In genomic region chr17:49101054-49101534, GRCh38 we compare ENCODE assay signal across 10 cellular contexts. TPM values are rescaled to one million over a fixed set of nuclear protein-coding genes. Genes with fewer than 3 reads are reported as not detected.
DNase-seq lines count a peak whose midpoint lies in the region; ATAC-seq and TF ChIP-seq lines count a peak whose summit lies in the region.
"Had no signal": no experiment of that assay in that cellular context is flagged by ENCODE, and none has a peak within 500 bp of the region (broad histone marks: within the 10 kb centered on the region; RNA-seq: fewer than 3 reads in every experiment).

No MANE protein-coding gene starts in this region.

- ATAC-seq in HCT116, result peak; percentile 73
- no peak for ATAC-seq in Right ventricle myocardium inferior

- peak overlapping the region; percentile 90 for H2AFZ ChIP-seq in HCT116 (ENCODE audit: low read depth, low read length, poor library complexity, severe bottlenecking)

- POLR2A ChIA-PET in HCT116 (lab: Charles Lee) (interaction anchor here (0.7 to 2.3 kb wide), 4 partner anchors 11 to 209 kb away, joined by 3 to 10 read pairs (median 4); partner anchors contain the start of gene ATP5MC1), RWPE1 (lab: Yijun Ruan, JAX; ENCODE audit: low non-redundant PET) (interaction anchor here (0.6 kb wide), 1 partner anchor 90 kb away, joined by 5 read pairs; no protein-coding TSS in a partner anchor)

- TF ChIP-seq CTCF in HCT116 (IDR thresholded peaks at IDR 0.05 in 2 of 3, conservative IDR thresholded peaks at IDR 0.05 in 1 of 3; ENCODE audit: borderline replicate concordance in 1 of 3, insufficient read depth in 1 of 3, low read depth in 2 of 3, low read length in 2 of 3), result no peak
- no peak for TF ChIP-seq CTCF in RWPE1 (conservative IDR thresholded peaks at IDR 0.05; ENCODE audit: low read depth)
- no peak for TF ChIP-seq CTCF in stomach (IDR thresholded peaks at IDR 0.05)

- no peak for TF ChIP-seq EP300 in stomach (IDR thresholded peaks at IDR 0.05)

- H3K9me2 ChIP-seq in HCT116 (ENCODE audit: insufficient read depth), result no peaks in the 10 kb centered on the region

- H3K9ac ChIP-seq in HCT116 (ENCODE audit: low read length), result no peak overlapping the region

- 23 to 44% (median 30%) methylated on average over 4 of the region's 4 CpGs for WGBS in stomach, 5 donors

- CTCF ChIA-PET in HCT116 (lab: Charles Lee), result interaction anchor here (0.8 to 1.7 kb wide), 2 partner anchors 65 to 127 kb away, joined by 3 to 7 read pairs; no protein-coding TSS in a partner anchor
- CTCF ChIA-PET in RWPE1 (lab: Yijun Ruan, JAX), result interaction anchor here (0.6 kb wide), 1 partner anchor 56 kb away, joined by 4 read pairs; no protein-coding TSS in a partner anchor

- RAD21 ChIA-PET in HCT116 (lab: Charles Lee; ENCODE audit: low non-redundant PET in 1 of 2, low total read pairs in 2 of 2, uncharacterized antibody in 2 of 2, unreplicated experiment in 2 of 2), result interaction anchor here in 1 of 2 experiments (0.6 kb wide), 1 partner anchor 153 kb away, joined by 3 read pairs; no protein-coding TSS in a partner anchor

- peak overlapping the region; percentile 60 for H3K4me2 ChIP-seq in HCT116 (ENCODE audit: low read length)

- DNase-seq in HCT116 (ENCODE audit: low read depth, low spot score), result peak; percentile 72
- peak; percentile 49 for DNase-seq in RWPE1 (ENCODE audit: low spot score)
- peak; percentile 15 for DNase-seq in fibroblast of peridontal ligament (ENCODE audit: extremely low read depth)
- DNase-seq in stomach, result peak; percentile 40
- DNase-seq in Right ventricle myocardium inferior (ENCODE audit: missing footprints), result no peak
- no peak for DNase-seq in DMS 273 (lab: John Stamatoyannopoulos, UW; ENCODE audit: unreplicated experiment)
- no peak for DNase-seq in central memory CD4-positive, alpha-beta T cell
- DNase-seq: GDM1, H7 had no signal

- no peaks in the 10 kb centered on the region for H3K27me3 ChIP-seq in HCT116 (ENCODE audit: insufficient read depth, low read length)
- peaks cover 0 to 17% (median 0%) of the 10 kb centered on the region in 3 donors for H3K27me3 ChIP-seq in stomach

- H3K4me1 ChIP-seq in HCT116 (ENCODE audit: control insufficient read depth in 1 of 2, insufficient read depth in 2 of 2, low read length in 2 of 2) (peaks cover 17 to 24% of the 10 kb centered on the region in 2 experiments), stomach (peaks cover 0 to 11% (median 4%) of the 10 kb centered on the region in 4 donors)

- H3K4me3 ChIP-seq in HCT116 (replicated peaks in 1 of 2; ENCODE audit: low read depth in 1 of 2, low read length in 2 of 2), result peak overlapping the region in 1 of 2 experiments; percentile 3; a peak in 1 of 4 replicates
- H3K4me3 ChIP-seq in stomach, result no peak overlapping the region
- H3K4me3 ChIP-seq: SK-N-MC had no signal

- BruUV-seq in HCT116 (replicated peaks; lab: Mats Ljungman, UMichigan), result no TSS peak

- H3K36me3 ChIP-seq in HCT116 (ENCODE audit: control insufficient read depth in 1 of 2, insufficient read depth in 2 of 2, low read length in 2 of 2) (no peaks in the 10 kb centered on the region), stomach (no peaks in the 10 kb centered on the region)

- intact Hi-C loops in HCT116 (cut with micrococcal nuclease), result no loop called here
- intact Hi-C loops in stomach (cut with DNase I; ENCODE audit: low total_unique reads), result no loop called here
- intact Hi-C loops in Right ventricle myocardium inferior (cut with DNase I), result no loop called here

- no peak for TF ChIP-seq RAD21 in HCT116 (IDR thresholded peaks at IDR 0.05; ENCODE audit: low read depth)

- TF ChIP-seq POLR2A in HCT116 (IDR thresholded peaks at IDR 0.05; ENCODE audit: borderline replicate concordance, extremely low read depth, insufficient read depth, insufficient read length) (no peak), stomach (IDR thresholded peaks at IDR 0.05) (no peak)

- no peaks in the 10 kb centered on the region for H3K9me3 ChIP-seq in HCT116 (ENCODE audit: control insufficient read depth in 1 of 2, insufficient read depth in 1 of 2, low read depth in 1 of 2, low read length in 2 of 2)
- H3K9me3 ChIP-seq in stomach, result no peaks in the 10 kb centered on the region

- no peaks in the 10 kb centered on the region for H3K79me2 ChIP-seq in HCT116 (ENCODE audit: insufficient read depth, low read length)

- no peaks in the 10 kb centered on the region for H4K20me1 ChIP-seq in HCT116 (ENCODE audit: insufficient read depth)

- H3K27ac ChIP-seq in HCT116 (ENCODE audit: low read depth, low read length) (peak overlapping the region; percentile 53), RWPE1 (no peak overlapping the region), stomach (no peak overlapping the region)
- H3K27ac ChIP-seq: SK-N-MC had no signal

TF ChIP-seq in HCT116, 20 proteins besides CTCF, POLR2A, EP300 and RAD21 (continues in another document):
- no peak for TF ChIP-seq EZH2 (IDR thresholded peaks at IDR 0.05)
- no peak for TF ChIP-seq ATF3 (IDR thresholded peaks at IDR 0.05)
- no peak for TF ChIP-seq EGR1 (IDR thresholded peaks at IDR 0.05; ENCODE audit: low read depth)
- no peak for TF ChIP-seq EZH2phosphoT487 (IDR thresholded peaks at IDR 0.05; ENCODE audit: borderline replicate concordance)
- TF ChIP-seq SIN3A (IDR thresholded peaks at IDR 0.05; ENCODE audit: low read depth), result no peak
- TF ChIP-seq CEBPB (IDR thresholded peaks at IDR 0.05; ENCODE audit: low read depth), result peak; percentile 62; the same call in 1 of the 2 replicates
- TF ChIP-seq SRF (IDR thresholded peaks at IDR 0.05; ENCODE audit: low read depth), result 0 out of 2 replicates have a peak, but pooled peaks have one; percentile 41
- no peak for TF ChIP-seq REST (IDR thresholded peaks at IDR 0.05; ENCODE audit: low read depth)
- peak; percentile 91 for TF ChIP-seq FOSL1 (IDR thresholded peaks at IDR 0.05; ENCODE audit: low read depth)
- TF ChIP-seq ZNF274 (IDR thresholded peaks at IDR 0.05; ENCODE audit: low read depth, low read length), result no peak
- no peak for TF ChIP-seq ELF1 (IDR thresholded peaks at IDR 0.05; ENCODE audit: borderline replicate concordance, low read depth)
- no peak for TF ChIP-seq ZFX (IDR thresholded peaks at IDR 0.05)
- TF ChIP-seq YY1 (IDR thresholded peaks at IDR 0.05; ENCODE audit: extremely low read depth, insufficient replicate concordance, low read depth, low read length), result no peak
- TF ChIP-seq SP1 (IDR thresholded peaks at IDR 0.05; ENCODE audit: low read depth), result peak; percentile 79
- TF ChIP-seq JUND (IDR thresholded peaks at IDR 0.05), result peak; percentile 94
- TF ChIP-seq POLR2AphosphoS5 (IDR thresholded peaks at IDR 0.05; ENCODE audit: low read depth, low read length), result no peak
- peak; percentile 94 for TF ChIP-seq CBX3 (IDR thresholded peaks at IDR 0.05; ENCODE audit: low read depth)
- TF ChIP-seq ZBTB33 (IDR thresholded peaks at IDR 0.05; ENCODE audit: extremely low read depth, insufficient replicate concordance, low read length), result no peak
- TF ChIP-seq TCF7L2 (IDR thresholded peaks at IDR 0.05; ENCODE audit: borderline replicate concordance, extremely low read depth, insufficient read depth, insufficient read length), result no peak

RNA-seq across cellular contexts. Expression of gene B4GALNT2, which starts 31.5 kb away (rescaled TPM):
- total RNA-seq in HCT116 (2021; ENCODE audit: unreplicated experiment), result not detected
- not detected in 2 replicates for polyA plus RNA-seq in HCT116 (2012)
- total RNA-seq in stomach, result 10 to 100 TPM in 1 of 5 donors, 1 to 10 TPM in 3, not detected in 1; 1.1 to 41.7 (median 5.3) TPM
- polyA plus RNA-seq in stomach, result 1 to 10 TPM; 1.4 to 2.2 (median 1.4) TPM
- not detected for total RNA-seq in Right ventricle myocardium inferior

Comparison
In these comparisons a context has a peak if more than half of its experiments do, and no peak if none do; other contexts are left out.
1. DNase-seq: peak in HCT116 (single experiment), RWPE1 (single experiment), fibroblast of peridontal ligament (single experiment) and stomach (single experiment); none in Right ventricle myocardium inferior (single experiment), DMS 273 (single experiment) and central memory CD4-positive, alpha-beta T cell (single experiment).